Comparison of ENCODE assay signal across 9 cellular contexts in the genomic region with DNA sequence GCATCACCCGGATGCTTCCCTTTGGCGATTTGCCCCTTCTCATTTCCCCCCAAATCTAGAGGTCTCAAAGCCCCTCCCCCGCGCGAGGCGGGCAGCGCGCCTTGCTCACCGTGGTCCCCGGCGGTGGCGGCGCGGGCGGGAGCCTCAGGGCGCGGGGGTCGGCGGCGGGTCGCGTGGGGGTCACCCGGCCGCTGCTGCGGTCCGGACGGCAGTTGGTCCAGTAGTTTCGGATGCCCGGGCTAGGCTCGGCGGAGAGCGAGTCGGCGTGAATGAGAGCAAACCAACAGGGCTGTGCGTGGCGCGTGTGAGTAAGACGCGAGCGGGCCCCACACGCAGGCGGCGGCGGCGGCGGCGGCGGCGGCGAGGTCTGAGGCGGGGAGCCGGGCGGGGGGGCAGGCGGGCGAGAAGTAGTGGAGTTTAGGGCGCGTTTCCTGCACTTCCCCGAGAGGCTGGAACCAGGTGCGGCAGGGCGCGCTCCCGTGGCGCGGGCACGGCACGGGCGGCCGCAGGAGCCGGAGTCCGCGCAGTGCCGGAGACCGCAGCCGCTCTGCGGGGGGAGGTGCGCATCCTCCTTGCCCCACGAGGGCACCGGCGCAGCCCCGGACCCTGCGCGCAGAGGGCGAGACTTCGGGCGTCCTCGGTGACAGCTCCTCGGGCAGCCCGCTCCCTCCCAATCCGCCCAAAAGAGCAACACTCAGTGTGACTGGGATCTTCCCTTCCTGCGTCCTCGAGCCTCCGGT. TPM values are rescaled to one million over a fixed set of nuclear protein-coding genes. Genes with fewer than 3 reads are reported as not detected.
A peak's percentile ranks its signal among the peaks of the same experiment; 100 is the strongest.
DNase-seq lines count a peak whose midpoint lies in the region; ATAC-seq and TF ChIP-seq lines count a peak whose summit lies in the region.
"Had no signal": no experiment of that assay in that cellular context is flagged by ENCODE, and none has a peak within 500 bp of the region (broad histone marks: within the 10 kb centered on the region; RNA-seq: fewer than 3 reads in every experiment).

No MANE protein-coding gene starts in this region.

- H3K4me1 ChIP-seq in ACC112 (ENCODE audit: control insufficient read depth, insufficient read depth, low read length, unreplicated experiment) (no peaks in the 10 kb centered on the region), ascending aorta (peaks cover 2 to 4% of the 10 kb centered on the region in 2 donors)

- peak overlapping the region; percentile 11 for H2AFZ ChIP-seq in ACC112 (ENCODE audit: low read length, unreplicated experiment)

- H3K27me3 ChIP-seq in ACC112 (ENCODE audit: insufficient read depth, low read length) = peaks cover 54% of the 10 kb centered on the region
- peaks cover 5% of the 10 kb centered on the region for H3K27me3 ChIP-seq in ascending aorta

- H3K27ac ChIP-seq in ACC112 (ENCODE audit: low read depth, low read length) = no peak overlapping the region
- H3K27ac ChIP-seq in ascending aorta = no peak overlapping the region

- H3K36me3 ChIP-seq in ACC112 (ENCODE audit: insufficient read depth, low read length) (no peaks in the 10 kb centered on the region), ascending aorta (no peaks in the 10 kb centered on the region)

- peaks cover 22% of the 10 kb centered on the region; the same call in 1 of the 2 replicates for H3K27me3 Mint-ChIP-seq in HFFc6 (ENCODE audit: insufficient read depth)
- peaks cover 30 to 40% of the 10 kb centered on the region in 2 donors for H3K27me3 Mint-ChIP-seq in stimulated activated naive B cell treated with anti-CD40 and anti-IgM and Interleukin-4, amounts not matched to agents 10 μg/mL and 1 μg/mL and 100 μg/mL, for 72 hours

- H3K4me3 ChIP-seq in ACC112 (ENCODE audit: low read depth, low read length) (peak overlapping the region; percentile 65), ascending aorta (peak overlapping the region; percentile 48 to 64)

- no peak for TF ChIP-seq CTCF in HFFc6 (IDR thresholded peaks at IDR 0.05)
- TF ChIP-seq CTCF in ascending aorta (IDR thresholded peaks at IDR 0.05) = no peak

- H3K9me3 ChIP-seq in ascending aorta = no peaks in the 10 kb centered on the region

- H3K27ac Mint-ChIP-seq in HFFc6 = no peak overlapping the region
- H3K27ac Mint-ChIP-seq in stimulated activated naive B cell treated with anti-CD40 and anti-IgM and Interleukin-4, amounts not matched to agents 10 μg/mL and 1 μg/mL and 100 μg/mL, for 72 hours = no peak overlapping the region

- H3K4me1 Mint-ChIP-seq in HFFc6 (ENCODE audit: low read depth) = peaks cover 6% of the 10 kb centered on the region; the same call in 1 of the 2 replicates
- peaks cover 0 to 4% of the 10 kb centered on the region in 2 donors for H3K4me1 Mint-ChIP-seq in stimulated activated naive B cell treated with anti-CD40 and anti-IgM and Interleukin-4, amounts not matched to agents 10 μg/mL and 1 μg/mL and 100 μg/mL, for 72 hours

- no peaks in the 10 kb centered on the region for H3K79me2 ChIP-seq in ACC112 (ENCODE audit: control insufficient read depth, insufficient read depth, low read length, unreplicated experiment)

- H3K36me3 Mint-ChIP-seq in HFFc6 (ENCODE audit: low read depth) = no peaks in the 10 kb centered on the region
- no peaks in the 10 kb centered on the region for H3K36me3 Mint-ChIP-seq in stimulated activated naive B cell treated with anti-CD40 and anti-IgM and Interleukin-4, amounts not matched to agents 10 μg/mL and 1 μg/mL and 100 μg/mL, for 72 hours

- peak; percentile 10 for ATAC-seq in stimulated activated naive B cell treated with anti-CD40 and anti-IgM and Interleukin-4, amounts not matched to agents 10 μg/mL and 1 μg/mL and 100 μg/mL, for 72 hours (replicated peaks)
- ATAC-seq in HG03442 (IDR thresholded peaks at IDR 0.05; ENCODE audit: unreplicated experiment) = no peak
- no peak for ATAC-seq in GM19397 (IDR thresholded peaks at IDR 0.05; ENCODE audit: unreplicated experiment)

- H3K9me3 Mint-ChIP-seq in HFFc6 = no peaks in the 10 kb centered on the region
- no peaks in the 10 kb centered on the region for H3K9me3 Mint-ChIP-seq in stimulated activated naive B cell treated with anti-CD40 and anti-IgM and Interleukin-4, amounts not matched to agents 10 μg/mL and 1 μg/mL and 100 μg/mL, for 72 hours

- intact Hi-C loops in ascending aorta (cut with DNase I) = no loop called here

- DNase-seq in HFFc6 (no peak), ascending aorta (ENCODE audit: low spot score in 2 of 2) (no peak), islet precursor cell (peak; percentile 69), GOT3 (lab: John Stamatoyannopoulos, UW) (no peak)
- no peak for DNase-seq in stimulated activated naive B cell treated with anti-CD40 and anti-IgM and Interleukin-4, amounts not matched to agents 10 μg/mL and 1 μg/mL and 100 μg/mL, for 72 hours

- peak overlapping the region; percentile 34; the same call in 1 of the 2 replicates for H3K4me3 Mint-ChIP-seq in HFFc6
- no peak overlapping the region for H3K4me3 Mint-ChIP-seq in stimulated activated naive B cell treated with anti-CD40 and anti-IgM and Interleukin-4, amounts not matched to agents 10 μg/mL and 1 μg/mL and 100 μg/mL, for 72 hours

RNA-seq across cellular contexts. Expression of gene HS3ST5, which starts 0.6 kb away (rescaled TPM):
- total RNA-seq in HFFc6 (2021; fragmentation: NEBNext Ultra II Directional; extraction: Animal tissue kit (Norgen Biotek cat#: 25700)) = not detected
- not detected for total RNA-seq in ascending aorta
- total RNA-seq: subcutaneous adipose tissue had no signal

Comparison
In these comparisons a context has a peak if more than half of its experiments do, and no peak if none do; other contexts are left out.
1. ATAC-seq: peak in stimulated activated naive B cell treated with anti-CD40 and anti-IgM and Interleukin-4, amounts not matched to agents 10 μg/mL and 1 μg/mL and 100 μg/mL, for 72 hours (2 of 2); none in HG03442 (single experiment) and GM19397 (single experiment).